ENCODE assay signal across 1 cellular context in genomic region chr3:14203521-14204079, GRCh38.
A peak's percentile ranks its signal among the peaks of the same experiment; 100 is the strongest.
TF ChIP-seq lines count a peak whose summit lies in the region.

No MANE protein-coding gene starts in this region.

TF ChIP-seq in HepG2, 621 proteins besides CTCF, POLR2A, EP300 and RAD21 (continued from another document):
- TF ChIP-seq ZFP36 (IDR thresholded peaks at IDR 0.05; ENCODE audit: borderline replicate concordance, low read depth, low read length, partially characterized antibody): peak; percentile 71
- no peak for TF ChIP-seq ATF7-NPFF (CRISPR knock-in tag; IDR thresholded peaks at IDR 0.05; ENCODE audit: low read depth)
- TF ChIP-seq NR2F6 (IDR thresholded peaks at IDR 0.05): no peak
- peak; percentile 31; the same call in 1 of the 2 replicates for TF ChIP-seq NR2F6 (CRISPR knock-in tag; IDR thresholded peaks at IDR 0.05)
- peak; percentile 1; the same call in 1 of the 2 replicates for TF ChIP-seq ZFP91 (CRISPR knock-in tag; IDR thresholded peaks at IDR 0.05; ENCODE audit: borderline replicate concordance)
- TF ChIP-seq FOXK1 (CRISPR knock-in tag; IDR thresholded peaks at IDR 0.05; ENCODE audit: borderline replicate concordance, low read depth): peak; percentile 29; the same call in 1 of the 2 replicates
- TF ChIP-seq SMC3 (IDR thresholded peaks at IDR 0.05; ENCODE audit: low read length): peak; percentile 94
- peak; percentile 76; the same call in 1 of the 2 replicates for TF ChIP-seq ZNF607 (CRISPR knock-in tag; IDR thresholded peaks at IDR 0.05; ENCODE audit: borderline replicate concordance)
- TF ChIP-seq THAP8 (CRISPR knock-in tag; IDR thresholded peaks at IDR 0.05; ENCODE audit: borderline replicate concordance): 0 out of 2 replicates have a peak, but pooled peaks have one; percentile 35
- peak; percentile 22; the same call in 1 of the 2 replicates for TF ChIP-seq ZNF687 (CRISPR knock-in tag; IDR thresholded peaks at IDR 0.05)
- TF ChIP-seq STAG1 (CRISPR knock-in tag; IDR thresholded peaks at IDR 0.05): peak; percentile 86
- TF ChIP-seq PHF21A (CRISPR knock-in tag; IDR thresholded peaks at IDR 0.05): no peak
- TF ChIP-seq NFKB2 (CRISPR knock-in tag; IDR thresholded peaks at IDR 0.05; ENCODE audit: borderline replicate concordance): 0 out of 2 replicates have a peak, but pooled peaks have one; percentile 41
- no peak for TF ChIP-seq SALL2 (CRISPR knock-in tag; IDR thresholded peaks at IDR 0.05)
- TF ChIP-seq SMAD3 (CRISPR knock-in tag; IDR thresholded peaks at IDR 0.05): 0 out of 2 replicates have a peak, but pooled peaks have one; percentile 34
- TF ChIP-seq CEBPG (CRISPR knock-in tag; IDR thresholded peaks at IDR 0.05): peak; percentile 43; the same call in 1 of the 2 replicates
- TF ChIP-seq CC2D1A (CRISPR knock-in tag; IDR thresholded peaks at IDR 0.05): 0 out of 2 replicates have a peak, but pooled peaks have one; percentile 52
- TF ChIP-seq ATF2 (CRISPR knock-in tag; IDR thresholded peaks at IDR 0.05): 0 out of 2 replicates have a peak, but pooled peaks have one; percentile 26
- TF ChIP-seq HDAC2 (CRISPR knock-in tag; IDR thresholded peaks at IDR 0.05): peak; percentile 42; the same call in 1 of the 2 replicates
- TF ChIP-seq HMGXB4 (CRISPR knock-in tag; IDR thresholded peaks at IDR 0.05; ENCODE audit: borderline replicate concordance in 1 of 2, low read depth in 1 of 2): peak; percentile 13 to 47; a peak in 1 of 4 replicates
- 0 out of 2 replicates have a peak, but pooled peaks have one; percentile 5 for TF ChIP-seq SP2 (CRISPR knock-in tag; IDR thresholded peaks at IDR 0.05)
- TF ChIP-seq GATAD2A (CRISPR knock-in tag; IDR thresholded peaks at IDR 0.05): peak; percentile 42; the same call in 1 of the 2 replicates
- TF ChIP-seq IRF2 (CRISPR knock-in tag; IDR thresholded peaks at IDR 0.05): peak; percentile 52; the same call in 1 of the 2 replicates
- TF ChIP-seq FOXA3 (CRISPR knock-in tag; IDR thresholded peaks at IDR 0.05): peak; percentile 35; the same call in 1 of the 2 replicates
- no peak for TF ChIP-seq ARID2 (CRISPR knock-in tag; IDR thresholded peaks at IDR 0.05; ENCODE audit: borderline replicate concordance)
- no peak for TF ChIP-seq HNRNPL (IDR thresholded peaks at IDR 0.05; ENCODE audit: low read depth, low read length)
- no peak for TF ChIP-seq TIGD3 (CRISPR knock-in tag; IDR thresholded peaks at IDR 0.05; ENCODE audit: borderline replicate concordance)
- TF ChIP-seq ELF3 (CRISPR knock-in tag; IDR thresholded peaks at IDR 0.05): 0 out of 2 replicates have a peak, but pooled peaks have one; percentile 20
- TF ChIP-seq THAP11 (CRISPR knock-in tag; IDR thresholded peaks at IDR 0.05): 0 out of 2 replicates have a peak, but pooled peaks have one; percentile 30
- peak; percentile 24; the same call in 1 of the 2 replicates for TF ChIP-seq KDM1A (CRISPR knock-in tag; IDR thresholded peaks at IDR 0.05)
- TF ChIP-seq ZNF501 (CRISPR knock-in tag; IDR thresholded peaks at IDR 0.05): peak; percentile 45; the same call in 1 of the 2 replicates
- 0 out of 2 replicates have a peak, but pooled peaks have one; percentile 46 for TF ChIP-seq KDM2A (CRISPR knock-in tag; IDR thresholded peaks at IDR 0.05; ENCODE audit: borderline replicate concordance, low read depth)
- TF ChIP-seq FOXC1 (CRISPR knock-in tag; IDR thresholded peaks at IDR 0.05; ENCODE audit: borderline replicate concordance): 0 out of 2 replicates have a peak, but pooled peaks have one; percentile 29
- no peak for TF ChIP-seq FOXA1 (IDR thresholded peaks at IDR 0.05)
- peak; percentile 28; the same call in 1 of the 2 replicates for TF ChIP-seq FOXA1 (CRISPR knock-in tag; IDR thresholded peaks at IDR 0.05)
- peak; percentile 31; the same call in 1 of the 2 replicates for TF ChIP-seq CEBPB (IDR thresholded peaks at IDR 0.05; ENCODE audit: borderline replicate concordance, low read depth, low read length)
- TF ChIP-seq ZBTB38 (CRISPR knock-in tag; IDR thresholded peaks at IDR 0.05): no peak; the same call in 1 of the 2 replicates
- TF ChIP-seq ZNF605 (CRISPR knock-in tag; IDR thresholded peaks at IDR 0.05): 0 out of 2 replicates have a peak, but pooled peaks have one; percentile 46
